In genomic region chr5:138352722-138353549, GRCh38 we compare ENCODE assay signal across 1 cellular context.
A peak's percentile ranks its signal among the peaks of the same experiment; 100 is the strongest.
TF ChIP-seq lines count a peak whose summit lies in the region.

No MANE protein-coding gene starts in this region.

TF ChIP-seq in K562, 482 proteins besides CTCF, POLR2A, EP300 and RAD21 (continued from another document and continues in another):
- TF ChIP-seq FOXA3 (CRISPR knock-in tag; conservative IDR thresholded peaks at IDR 0.05 in 1 of 2, IDR thresholded peaks at IDR 0.05 in 1 of 2) (peak in 1 of 2 experiments; percentile 65; a peak in 1 of 4 replicates), HNRNPL (IDR thresholded peaks at IDR 0.05; ENCODE audit: low read depth, low read length) (0 out of 2 replicates have a peak, but pooled peaks have one; percentile 7), ZBTB40 (IDR thresholded peaks at IDR 0.05) (no peak), ZBTB40 (CRISPR knock-in tag; IDR thresholded peaks at IDR 0.05) (no peak), E2F4 (CRISPR knock-in tag; IDR thresholded peaks at IDR 0.05; ENCODE audit: low read depth) (0 out of 2 replicates have a peak, but pooled peaks have one; percentile 11), ZNF699 (CRISPR knock-in tag; IDR thresholded peaks at IDR 0.05; ENCODE audit: insufficient replicate concordance) (no peak), POLR2AphosphoS5 (IDR thresholded peaks at IDR 0.05; ENCODE audit: control insufficient read depth, insufficient read depth, low read depth, low read length) (0 out of 2 replicates have a peak, but pooled peaks have one; percentile 28), NFE2 (IDR thresholded peaks at IDR 0.05; ENCODE audit: low read depth) (no peak), GABPB2 (CRISPR knock-in tag; conservative IDR thresholded peaks at IDR 0.05) (no peak), NFRKB (IDR thresholded peaks at IDR 0.05; ENCODE audit: low read depth) (no peak), MCM3 (IDR thresholded peaks at IDR 0.05) (no peak), CREM (IDR thresholded peaks at IDR 0.05; ENCODE audit: low read depth) (no peak), ADNP (tag; IDR thresholded peaks at IDR 0.05) (no peak; the same call in none of the 2 replicates), PHB (CRISPR knock-in tag; IDR thresholded peaks at IDR 0.05) (0 out of 2 replicates have a peak, but pooled peaks have one; percentile 54), KHSRP (IDR thresholded peaks at IDR 0.05) (no peak), ZNF197 (CRISPR knock-in tag; IDR thresholded peaks at IDR 0.05; ENCODE audit: low read depth) (no peak), XRCC4 (IDR thresholded peaks at IDR 0.05; ENCODE audit: extremely low read depth, insufficient read depth, insufficient read length) (no peak), ESRRB (CRISPR knock-in tag; IDR thresholded peaks at IDR 0.05; ENCODE audit: borderline replicate concordance) (no peak)
- TF ChIP-seq, protein P1, sequence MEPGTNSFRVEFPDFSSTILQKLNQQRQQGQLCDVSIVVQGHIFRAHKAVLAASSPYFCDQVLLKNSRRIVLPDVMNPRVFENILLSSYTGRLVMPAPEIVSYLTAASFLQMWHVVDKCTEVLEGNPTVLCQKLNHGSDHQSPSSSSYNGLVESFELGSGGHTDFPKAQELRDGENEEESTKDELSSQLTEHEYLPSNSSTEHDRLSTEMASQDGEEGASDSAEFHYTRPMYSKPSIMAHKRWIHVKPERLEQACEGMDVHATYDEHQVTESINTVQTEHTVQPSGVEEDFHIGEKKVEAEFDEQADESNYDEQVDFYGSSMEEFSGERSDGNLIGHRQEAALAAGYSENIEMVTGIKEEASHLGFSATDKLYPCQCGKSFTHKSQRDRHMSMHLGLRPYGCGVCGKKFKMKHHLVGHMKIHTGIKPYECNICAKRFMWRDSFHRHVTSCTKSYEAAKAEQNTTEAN (CRISPR knock-in tag; IDR thresholded peaks at IDR 0.05) = 0 out of 2 replicates have a peak, but pooled peaks have one; percentile 10
- TF ChIP-seq, protein P2, sequence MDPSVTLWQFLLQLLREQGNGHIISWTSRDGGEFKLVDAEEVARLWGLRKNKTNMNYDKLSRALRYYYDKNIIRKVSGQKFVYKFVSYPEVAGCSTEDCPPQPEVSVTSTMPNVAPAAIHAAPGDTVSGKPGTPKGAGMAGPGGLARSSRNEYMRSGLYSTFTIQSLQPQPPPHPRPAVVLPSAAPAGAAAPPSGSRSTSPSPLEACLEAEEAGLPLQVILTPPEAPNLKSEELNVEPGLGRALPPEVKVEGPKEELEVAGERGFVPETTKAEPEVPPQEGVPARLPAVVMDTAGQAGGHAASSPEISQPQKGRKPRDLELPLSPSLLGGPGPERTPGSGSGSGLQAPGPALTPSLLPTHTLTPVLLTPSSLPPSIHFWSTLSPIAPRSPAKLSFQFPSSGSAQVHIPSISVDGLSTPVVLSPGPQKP (CRISPR knock-in tag; IDR thresholded peaks at IDR 0.05) = no peak
- TF ChIP-seq, protein P3, sequence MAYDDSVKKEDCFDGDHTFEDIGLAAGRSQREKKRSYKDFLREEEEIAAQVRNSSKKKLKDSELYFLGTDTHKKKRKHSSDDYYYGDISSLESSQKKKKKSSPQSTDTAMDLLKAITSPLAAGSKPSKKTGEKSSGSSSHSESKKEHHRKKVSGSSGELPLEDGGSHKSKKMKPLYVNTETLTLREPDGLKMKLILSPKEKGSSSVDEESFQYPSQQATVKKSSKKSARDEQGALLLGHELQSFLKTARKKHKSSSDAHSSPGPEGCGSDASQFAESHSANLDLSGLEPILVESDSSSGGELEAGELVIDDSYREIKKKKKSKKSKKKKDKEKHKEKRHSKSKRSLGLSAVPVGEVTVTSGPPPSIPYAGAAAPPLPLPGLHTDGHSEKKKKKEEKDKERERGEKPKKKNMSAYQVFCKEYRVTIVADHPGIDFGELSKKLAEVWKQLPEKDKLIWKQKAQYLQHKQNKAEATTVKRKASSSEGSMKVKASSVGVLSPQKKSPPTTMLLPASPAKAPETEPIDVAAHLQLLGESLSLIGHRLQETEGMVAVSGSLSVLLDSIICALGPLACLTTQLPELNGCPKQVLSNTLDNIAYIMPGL (CRISPR knock-in tag; IDR thresholded peaks at IDR 0.05) = peak; percentile 88; the same call in 1 of the 2 replicates
- TF ChIP-seq, protein P4, sequence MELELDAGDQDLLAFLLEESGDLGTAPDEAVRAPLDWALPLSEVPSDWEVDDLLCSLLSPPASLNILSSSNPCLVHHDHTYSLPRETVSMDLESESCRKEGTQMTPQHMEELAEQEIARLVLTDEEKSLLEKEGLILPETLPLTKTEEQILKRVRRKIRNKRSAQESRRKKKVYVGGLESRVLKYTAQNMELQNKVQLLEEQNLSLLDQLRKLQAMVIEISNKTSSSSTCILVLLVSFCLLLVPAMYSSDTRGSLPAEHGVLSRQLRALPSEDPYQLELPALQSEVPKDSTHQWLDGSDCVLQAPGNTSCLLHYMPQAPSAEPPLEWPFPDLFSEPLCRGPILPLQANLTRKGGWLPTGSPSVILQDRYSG (tag; conservative IDR thresholded peaks at IDR 0.05; ENCODE audit: low read depth) = no peak
- TF ChIP-seq, protein P5, sequence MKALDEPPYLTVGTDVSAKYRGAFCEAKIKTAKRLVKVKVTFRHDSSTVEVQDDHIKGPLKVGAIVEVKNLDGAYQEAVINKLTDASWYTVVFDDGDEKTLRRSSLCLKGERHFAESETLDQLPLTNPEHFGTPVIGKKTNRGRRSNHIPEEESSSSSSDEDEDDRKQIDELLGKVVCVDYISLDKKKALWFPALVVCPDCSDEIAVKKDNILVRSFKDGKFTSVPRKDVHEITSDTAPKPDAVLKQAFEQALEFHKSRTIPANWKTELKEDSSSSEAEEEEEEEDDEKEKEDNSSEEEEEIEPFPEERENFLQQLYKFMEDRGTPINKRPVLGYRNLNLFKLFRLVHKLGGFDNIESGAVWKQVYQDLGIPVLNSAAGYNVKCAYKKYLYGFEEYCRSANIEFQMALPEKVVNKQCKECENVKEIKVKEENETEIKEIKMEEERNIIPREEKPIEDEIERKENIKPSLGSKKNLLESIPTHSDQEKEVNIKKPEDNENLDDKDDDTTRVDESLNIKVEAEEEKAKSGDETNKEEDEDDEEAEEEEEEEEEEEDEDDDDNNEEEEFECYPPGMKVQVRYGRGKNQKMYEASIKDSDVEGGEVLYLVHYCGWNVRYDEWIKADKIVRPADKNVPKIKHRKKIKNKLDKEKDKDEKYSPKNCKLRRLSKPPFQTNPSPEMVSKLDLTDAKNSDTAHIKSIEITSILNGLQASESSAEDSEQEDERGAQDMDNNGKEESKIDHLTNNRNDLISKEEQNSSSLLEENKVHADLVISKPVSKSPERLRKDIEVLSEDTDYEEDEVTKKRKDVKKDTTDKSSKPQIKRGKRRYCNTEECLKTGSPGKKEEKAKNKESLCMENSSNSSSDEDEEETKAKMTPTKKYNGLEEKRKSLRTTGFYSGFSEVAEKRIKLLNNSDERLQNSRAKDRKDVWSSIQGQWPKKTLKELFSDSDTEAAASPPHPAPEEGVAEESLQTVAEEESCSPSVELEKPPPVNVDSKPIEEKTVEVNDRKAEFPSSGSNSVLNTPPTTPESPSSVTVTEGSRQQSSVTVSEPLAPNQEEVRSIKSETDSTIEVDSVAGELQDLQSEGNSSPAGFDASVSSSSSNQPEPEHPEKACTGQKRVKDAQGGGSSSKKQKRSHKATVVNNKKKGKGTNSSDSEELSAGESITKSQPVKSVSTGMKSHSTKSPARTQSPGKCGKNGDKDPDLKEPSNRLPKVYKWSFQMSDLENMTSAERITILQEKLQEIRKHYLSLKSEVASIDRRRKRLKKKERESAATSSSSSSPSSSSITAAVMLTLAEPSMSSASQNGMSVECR (CRISPR knock-in tag; IDR thresholded peaks at IDR 0.05) = 0 out of 2 replicates have a peak, but pooled peaks have one; percentile 63
- TF ChIP-seq, protein P6, sequence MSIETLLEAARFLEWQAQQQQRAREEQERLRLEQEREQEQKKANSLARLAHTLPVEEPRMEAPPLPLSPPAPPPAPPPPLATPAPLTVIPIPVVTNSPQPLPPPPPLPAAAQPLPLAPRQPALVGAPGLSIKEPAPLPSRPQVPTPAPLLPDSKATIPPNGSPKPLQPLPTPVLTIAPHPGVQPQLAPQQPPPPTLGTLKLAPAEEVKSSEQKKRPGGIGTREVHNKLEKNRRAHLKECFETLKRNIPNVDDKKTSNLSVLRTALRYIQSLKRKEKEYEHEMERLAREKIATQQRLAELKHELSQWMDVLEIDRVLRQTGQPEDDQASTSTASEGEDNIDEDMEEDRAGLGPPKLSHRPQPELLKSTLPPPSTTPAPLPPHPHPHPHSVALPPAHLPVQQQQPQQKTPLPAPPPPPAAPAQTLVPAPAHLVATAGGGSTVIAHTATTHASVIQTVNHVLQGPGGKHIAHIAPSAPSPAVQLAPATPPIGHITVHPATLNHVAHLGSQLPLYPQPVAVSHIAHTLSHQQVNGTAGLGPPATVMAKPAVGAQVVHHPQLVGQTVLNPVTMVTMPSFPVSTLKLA (conservative IDR thresholded peaks at IDR 0.05) = peak in 1 of 2 experiments; percentile 34; a peak in 3 of 4 replicates
- TF ChIP-seq, protein P7, sequence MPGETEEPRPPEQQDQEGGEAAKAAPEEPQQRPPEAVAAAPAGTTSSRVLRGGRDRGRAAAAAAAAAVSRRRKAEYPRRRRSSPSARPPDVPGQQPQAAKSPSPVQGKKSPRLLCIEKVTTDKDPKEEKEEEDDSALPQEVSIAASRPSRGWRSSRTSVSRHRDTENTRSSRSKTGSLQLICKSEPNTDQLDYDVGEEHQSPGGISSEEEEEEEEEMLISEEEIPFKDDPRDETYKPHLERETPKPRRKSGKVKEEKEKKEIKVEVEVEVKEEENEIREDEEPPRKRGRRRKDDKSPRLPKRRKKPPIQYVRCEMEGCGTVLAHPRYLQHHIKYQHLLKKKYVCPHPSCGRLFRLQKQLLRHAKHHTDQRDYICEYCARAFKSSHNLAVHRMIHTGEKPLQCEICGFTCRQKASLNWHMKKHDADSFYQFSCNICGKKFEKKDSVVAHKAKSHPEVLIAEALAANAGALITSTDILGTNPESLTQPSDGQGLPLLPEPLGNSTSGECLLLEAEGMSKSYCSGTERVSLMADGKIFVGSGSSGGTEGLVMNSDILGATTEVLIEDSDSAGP (CRISPR knock-in tag; IDR thresholded peaks at IDR 0.05) = no peak
